In the genomic region with DNA sequence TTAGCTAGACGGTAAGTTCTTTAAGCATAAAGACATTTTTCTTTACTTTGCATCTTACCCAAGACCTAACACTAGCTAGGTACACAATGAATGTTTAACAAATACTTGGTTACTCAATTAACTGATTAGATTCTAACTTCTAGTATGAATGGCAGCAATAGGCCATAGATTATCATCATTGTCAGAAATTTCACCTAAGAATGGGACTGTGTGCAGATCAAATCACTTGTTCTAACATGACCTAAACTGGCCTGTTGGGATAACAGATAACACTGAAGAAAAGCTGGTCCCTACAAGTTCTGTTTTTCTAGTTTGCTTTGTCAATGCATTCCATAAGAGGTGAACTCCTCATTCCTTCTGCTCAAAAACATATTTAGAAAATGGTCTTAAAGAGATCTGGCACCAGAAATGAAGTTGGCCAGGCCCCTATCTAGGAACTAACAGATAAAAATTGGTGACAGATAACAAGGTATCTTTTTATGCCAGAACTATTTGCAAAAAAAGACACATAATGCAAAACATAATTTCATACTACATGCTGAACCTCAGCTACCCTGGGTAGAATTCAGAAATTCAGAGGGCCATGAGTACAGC, we compare ENCODE assay signal across 20 cellular contexts.
DNase-seq lines count a peak whose midpoint lies in the region; ATAC-seq and TF ChIP-seq lines count a peak whose summit lies in the region.
"Had no signal": no experiment of that assay in that cellular context is flagged by ENCODE, and none has a peak within 500 bp of the region (broad histone marks: within the 10 kb centered on the region; RNA-seq: fewer than 3 reads in every experiment).

No MANE protein-coding gene starts in this region.

- H2AFZ ChIP-seq in MM.1S (ENCODE audit: low read length) (no peak overlapping the region), hepatocyte (no peak overlapping the region)

- POLR2A ChIA-PET in activated CD8-positive, alpha-beta T cell treated with anti-CD3 and anti-CD28 coated beads for 36 hours (lab: Charles Lee), result no interaction called here

- H3K9ac ChIP-seq in MM.1S (ENCODE audit: low read length), result no peak overlapping the region

- peaks cover 63% of the 10 kb centered on the region for H3K4me1 Mint-ChIP-seq in type B pancreatic cell (ENCODE audit: unreplicated experiment)
- H3K4me1 Mint-ChIP-seq in activated CD8-positive, alpha-beta T cell treated with anti-CD3 and anti-CD28 coated beads for 36 hours (ENCODE audit: low read depth), result peaks cover 22% of the 10 kb centered on the region

- H4K20me1 ChIP-seq in MM.1S (ENCODE audit: insufficient read depth, low read length) (no peaks in the 10 kb centered on the region), hepatocyte (ENCODE audit: insufficient read depth, poor library complexity, severe bottlenecking) (no peaks in the 10 kb centered on the region)

- DNase-seq in MM.1S, result no peak
- DNase-seq in ascending aorta (ENCODE audit: low spot score in 2 of 2), result no peak
- DNase-seq in hepatocyte (ENCODE audit: low spot score), result no peak
- DNase-seq in type B pancreatic cell (ENCODE audit: extremely low spot score, unreplicated experiment), result no peak
- DNase-seq in activated CD8-positive, alpha-beta T cell treated with anti-CD3 and anti-CD28 coated beads for 36 hours, result no peak
- DNase-seq in NCI-H82 treated with DMSO at 0.1 percent for 48 hours (lab: John Stamatoyannopoulos, UW; ENCODE audit: unreplicated experiment), result no peak
- DNase-seq in activated gamma-delta T cell (lab: John Stamatoyannopoulos, UW), result no peak
- DNase-seq: activated B cell treated with CpG ODN at 0.5 μM for 24 hours; CD4-positive, alpha-beta T cell; cerebellar nuclear complex; gastrocnemius medialis; KBM-7; left ventricle myocardium superior; midbrain; naive thymus-derived CD8-positive, alpha-beta T cell; NCI-H146; NCI-H510A treated with DMSO at 0.1 percent for 48 hours; right cardiac atrium; stimulated activated naive CD8-positive, alpha-beta T cell treated with anti-CD3 and anti-CD28 coated beads, Interleukin-15, Interleukin-2, amounts not matched to agents 100 U/mL and 50 U/mL, for 24 hours had no signal

- no peak for TF ChIP-seq CTCF in MM.1S (IDR thresholded peaks at IDR 0.05; ENCODE audit: low read length)
- no peak for TF ChIP-seq CTCF in ascending aorta (IDR thresholded peaks at IDR 0.05)
- TF ChIP-seq CTCF in hepatocyte (IDR thresholded peaks at IDR 0.05; ENCODE audit: poor library complexity), result no peak
- TF ChIP-seq CTCF in type B pancreatic cell (conservative IDR thresholded peaks at IDR 0.05), result no peak
- TF ChIP-seq CTCF in activated CD8-positive, alpha-beta T cell treated with anti-CD3 and anti-CD28 coated beads for 36 hours (IDR thresholded peaks at IDR 0.05), result no peak

- peaks cover 54% of the 10 kb centered on the region for H3K4me1 ChIP-seq in MM.1S (ENCODE audit: low read length)
- H3K4me1 ChIP-seq in ascending aorta, result peaks cover 1 to 58% of the 10 kb centered on the region in 2 donors
- H3K4me1 ChIP-seq in hepatocyte (ENCODE audit: insufficient read depth), result peaks cover 38% of the 10 kb centered on the region

- peak overlapping the region; percentile 12; the same call in 1 of the 2 replicates for H3K4me2 ChIP-seq in MM.1S (ENCODE audit: low read depth, low read length)
- no peak overlapping the region for H3K4me2 ChIP-seq in hepatocyte

- H3K27ac Mint-ChIP-seq in type B pancreatic cell, result peak overlapping the region; percentile 92
- H3K27ac Mint-ChIP-seq in activated CD8-positive, alpha-beta T cell treated with anti-CD3 and anti-CD28 coated beads for 36 hours, result no peak overlapping the region
- H3K27ac Mint-ChIP-seq: activated B cell treated with CpG ODN at 0.5 μM for 24 hours; CD4-positive, alpha-beta T cell; T-helper 2 cell treated with Interferon-gamma antibody and Interleukin-4, amounts not matched to agents 5 μg/mL and 100 μg/mL, for 36 hours had no signal

- no peak for ATAC-seq in activated CD8-positive, alpha-beta T cell treated with anti-CD3 and anti-CD28 coated beads for 36 hours
- ATAC-seq: gastrocnemius medialis; left ventricle myocardium superior; naive thymus-derived CD8-positive, alpha-beta T cell; stimulated activated naive CD8-positive, alpha-beta T cell treated with anti-CD3 and anti-CD28 coated beads, Interleukin-15, Interleukin-2, amounts not matched to agents 100 U/mL and 50 U/mL, for 24 hours had no signal

- H3K9me3 ChIP-seq in MM.1S (replicated peaks; ENCODE audit: insufficient read depth, low read length) (no peaks in the 10 kb centered on the region), ascending aorta (no peaks in the 10 kb centered on the region), hepatocyte (ENCODE audit: low read depth) (no peaks in the 10 kb centered on the region)
- H3K9me3 ChIP-seq: gastrocnemius medialis had no signal

- H3K27me3 Mint-ChIP-seq in type B pancreatic cell, result no peaks in the 10 kb centered on the region
- no peaks in the 10 kb centered on the region for H3K27me3 Mint-ChIP-seq in activated CD8-positive, alpha-beta T cell treated with anti-CD3 and anti-CD28 coated beads for 36 hours
- H3K27me3 Mint-ChIP-seq: activated B cell treated with CpG ODN at 0.5 μM for 24 hours; CD4-positive, alpha-beta T cell; naive thymus-derived CD8-positive, alpha-beta T cell had no signal

- no peaks in the 10 kb centered on the region for H3K9me3 Mint-ChIP-seq in type B pancreatic cell
- no peaks in the 10 kb centered on the region for H3K9me3 Mint-ChIP-seq in activated CD8-positive, alpha-beta T cell treated with anti-CD3 and anti-CD28 coated beads for 36 hours
- H3K9me3 Mint-ChIP-seq: activated B cell treated with CpG ODN at 0.5 μM for 24 hours; CD4-positive, alpha-beta T cell; naive thymus-derived CD8-positive, alpha-beta T cell; T-helper 2 cell treated with Interferon-gamma antibody and Interleukin-4, amounts not matched to agents 5 μg/mL and 100 μg/mL, for 36 hours had no signal

- 64% methylated on average over 1 of the region's 1 CpG for WGBS in hepatocyte (ENCODE audit: low lambda C conversion rate, missing lambda C conversion rate)

- no peaks in the 10 kb centered on the region for H3K27me3 ChIP-seq in MM.1S (replicated peaks; ENCODE audit: insufficient read depth, low read length)
- H3K27me3 ChIP-seq in ascending aorta, result no peaks in the 10 kb centered on the region
- no peaks in the 10 kb centered on the region for H3K27me3 ChIP-seq in hepatocyte
- H3K27me3 ChIP-seq: gastrocnemius medialis had no signal

- peaks cover 6% of the 10 kb centered on the region for H3K36me3 Mint-ChIP-seq in type B pancreatic cell
- peaks cover 16% of the 10 kb centered on the region for H3K36me3 Mint-ChIP-seq in activated CD8-positive, alpha-beta T cell treated with anti-CD3 and anti-CD28 coated beads for 36 hours (ENCODE audit: low read depth)

- H3K4me3 Mint-ChIP-seq in type B pancreatic cell, result peak overlapping the region; percentile 48
- no peak overlapping the region for H3K4me3 Mint-ChIP-seq in activated CD8-positive, alpha-beta T cell treated with anti-CD3 and anti-CD28 coated beads for 36 hours
- H3K4me3 Mint-ChIP-seq: activated B cell treated with CpG ODN at 0.5 μM for 24 hours; CD4-positive, alpha-beta T cell; naive thymus-derived CD8-positive, alpha-beta T cell; T-helper 2 cell treated with Interferon-gamma antibody and Interleukin-4, amounts not matched to agents 5 μg/mL and 100 μg/mL, for 36 hours had no signal

- peak overlapping the region; percentile 45; the same call in 1 of the 2 replicates for H3K27ac ChIP-seq in MM.1S (ENCODE audit: low read length)
- H3K27ac ChIP-seq in ascending aorta, result peak overlapping the region; percentile 15 to 26
- H3K27ac ChIP-seq in hepatocyte, result peak overlapping the region; percentile 63
- H3K27ac ChIP-seq: gastrocnemius medialis had no signal

- peaks cover 40% of the 10 kb centered on the region for H3F3A ChIP-seq in MM.1S (ENCODE audit: insufficient read depth, low read length)

- H3K79me2 ChIP-seq in MM.1S (ENCODE audit: low read length) (peaks cover 4% of the 10 kb centered on the region; the same call in 1 of the 2 replicates), hepatocyte (no peaks in the 10 kb centered on the region)

- CTCF ChIA-PET in activated CD8-positive, alpha-beta T cell treated with anti-CD3 and anti-CD28 coated beads for 36 hours (lab: Charles Lee), result interaction anchor here (1.4 kb wide), 1 partner anchor 27 kb away, joined by 3 read pairs; no protein-coding TSS in a partner anchor

- intact Hi-C loops in ascending aorta (cut with DNase I), result no loop called here
- intact Hi-C loops in activated CD8-positive, alpha-beta T cell treated with anti-CD3 and anti-CD28 coated beads for 36 hours (cut with micrococcal nuclease), result no loop called here

- H3K36me3 ChIP-seq in MM.1S (replicated peaks; ENCODE audit: insufficient read depth, low read length) (no peaks in the 10 kb centered on the region), ascending aorta (no peaks in the 10 kb centered on the region), hepatocyte (replicated peaks; ENCODE audit: insufficient read depth, low read depth) (no peaks in the 10 kb centered on the region)
- H3K36me3 ChIP-seq: gastrocnemius medialis had no signal

- no peak overlapping the region for H3K4me3 ChIP-seq in MM.1S (ENCODE audit: low read length)
- no peak overlapping the region for H3K4me3 ChIP-seq in ascending aorta
- H3K4me3 ChIP-seq in hepatocyte, result no peak overlapping the region
- H3K4me3 ChIP-seq: gastrocnemius medialis had no signal

- H3K9me2 ChIP-seq in MM.1S (replicated peaks; ENCODE audit: insufficient read depth, low read length), result no peaks in the 10 kb centered on the region
- H3K9me2 ChIP-seq in hepatocyte (replicated peaks; ENCODE audit: insufficient read depth), result no peaks in the 10 kb centered on the region
